ENCODE assay signal across 8 cellular contexts in genomic region chr5:139863855-139864558, GRCh38.
A peak's percentile ranks its signal among the peaks of the same experiment; 100 is the strongest.
DNase-seq lines count a peak whose midpoint lies in the region; ATAC-seq and TF ChIP-seq lines count a peak whose summit lies in the region.

No MANE protein-coding gene starts in this region.

- H3K27ac ChIP-seq in colonic mucosa (no peak overlapping the region), liver (ENCODE audit: low read depth in 1 of 2, low read length in 2 of 2) (no peak overlapping the region)

- intact Hi-C loops in colonic mucosa (cut with DNase I), result loop anchor here (5.0 to 10.0 kb wide), 2 partner anchors 77 to 101 kb away; no protein-coding TSS in a partner anchor

- H3K36me3 ChIP-seq in colonic mucosa, result no peaks in the 10 kb centered on the region
- H3K36me3 ChIP-seq in liver (ENCODE audit: control insufficient read depth in 4 of 4, insufficient read depth in 3 of 4, low read depth in 1 of 4, low read length in 3 of 4), result no peaks in the 10 kb centered on the region

- H3K9me3 ChIP-seq in colonic mucosa (no peaks in the 10 kb centered on the region), liver (ENCODE audit: control insufficient read depth in 4 of 4, low read length in 3 of 4) (no peaks in the 10 kb centered on the region)

- TF ChIP-seq CTCF in colonic mucosa (IDR thresholded peaks at IDR 0.05) (peak; percentile 88), liver (IDR thresholded peaks at IDR 0.05; ENCODE audit: low read depth, low read length, missing input control) (peak; percentile 94)

- H3K9ac ChIP-seq in colonic mucosa (ENCODE audit: low read depth in 2 of 2, low read length in 2 of 2) (no peak overlapping the region), liver (ENCODE audit: low read depth in 1 of 2, low read length in 2 of 2) (no peak overlapping the region)

- 46% methylated on average over 5 of the region's 5 CpGs for WGBS in liver

- no peaks in the 10 kb centered on the region for H3K4me1 ChIP-seq in colonic mucosa
- H3K4me1 ChIP-seq in liver (ENCODE audit: control insufficient read depth in 4 of 4, insufficient read depth in 4 of 4, low read length in 3 of 4), result peaks cover 0 to 11% (median 5%) of the 10 kb centered on the region in 4 donors

- DNase-seq in Ammon's horn (ENCODE audit: low spot score) (peak; percentile 74), NCI-H1092 (lab: John Stamatoyannopoulos, UW) (peak; percentile 29), colonic mucosa (peak; percentile 69), NCI-H128 (lab: John Stamatoyannopoulos, UW; ENCODE audit: unreplicated experiment) (no peak)
- peak; percentile 68 for DNase-seq in activated CD4-positive, alpha-beta T cell treated with anti-CD3 and anti-CD28 coated beads for 48 hours
- DNase-seq in stimulated activated CD4-positive, alpha-beta T cell treated with anti-CD3 and anti-CD28 coated beads, Interleukin-4, amount 100 ng/mL, for 48 hours (ENCODE audit: low read depth in 2 of 2), result peak; percentile 41 to 50

- TF ChIP-seq RAD21 in liver (IDR thresholded peaks at IDR 0.05), result peak; percentile 80 to 85

- ATAC-seq in GM19023 (IDR thresholded peaks at IDR 0.05; ENCODE audit: unreplicated experiment), result peak; percentile 71

- H3K4me3 ChIP-seq in colonic mucosa (no peak overlapping the region), liver (ENCODE audit: low read depth in 1 of 3, low read length in 3 of 3) (no peak overlapping the region)

- H3K27me3 ChIP-seq in colonic mucosa (no peaks in the 10 kb centered on the region), liver (ENCODE audit: control insufficient read depth in 4 of 4, insufficient read depth in 4 of 4, low read length in 3 of 4) (no peaks in the 10 kb centered on the region)

TF ChIP-seq in liver, 16 proteins besides CTCF, POLR2A, EP300 and RAD21:
- TF ChIP-seq NR2F2 (IDR thresholded peaks at IDR 0.05) (no peak), MAX (IDR thresholded peaks at IDR 0.05) (no peak), HNF4A (conservative IDR thresholded peaks at IDR 0.05) (no peak), HNF4G (IDR thresholded peaks at IDR 0.05) (no peak), SP1 (IDR thresholded peaks at IDR 0.05) (no peak), ATF3 (IDR thresholded peaks at IDR 0.05) (no peak), TAF1 (conservative IDR thresholded peaks at IDR 0.05) (no peak), YY1 (IDR thresholded peaks at IDR 0.05) (no peak), FOXA2 (IDR thresholded peaks at IDR 0.05) (no peak), JUND (IDR thresholded peaks at IDR 0.05) (no peak), REST (IDR thresholded peaks at IDR 0.05) (no peak), ZBTB33 (IDR thresholded peaks at IDR 0.05) (no peak), FOXA1 (IDR thresholded peaks at IDR 0.05) (no peak), RXRA (IDR thresholded peaks at IDR 0.05) (no peak), GABPA (IDR thresholded peaks at IDR 0.05 in 1 of 2, conservative IDR thresholded peaks at IDR 0.05 in 1 of 2) (no peak), EGR1 (IDR thresholded peaks at IDR 0.05; ENCODE audit: low read depth in 2 of 2) (no peak)
